ENCODE assay signal across 24 cellular contexts in genomic region chr2:190217616-190218015, GRCh38.
"Had no signal": no experiment of that assay in that cellular context is flagged by ENCODE, and none has a peak within 500 bp of the region (broad histone marks: within the 10 kb centered on the region; RNA-seq: fewer than 3 reads in every experiment).

No MANE protein-coding gene starts in this region.

- H3K9me3 Mint-ChIP-seq: natural killer cell; stimulated activated effector memory CD8-positive, alpha-beta T cell treated with anti-CD3 and anti-CD28 coated beads, Interleukin-12 subunit alpha, Interleukin-12 subunit beta, amount 100 ng/mL, for 72 hours; stimulated activated naive B cell treated with anti-CD40 and anti-IgM and Interleukin-4, amounts not matched to agents 10 μg/mL and 1 μg/mL and 100 μg/mL, for 72 hours; stimulated activated naive CD8-positive, alpha-beta T cell treated with anti-CD3 and anti-CD28 coated beads, Interleukin-15, Interleukin-2, amounts not matched to agents 100 ng/mL and 50 ng/mL, for 24 hours had no signal

- H3K4me3 ChIP-seq: ovary, psoas muscle, right lobe of liver, sigmoid colon, stomach, thoracic aorta, thyroid gland, tibial nerve, upper lobe of left lung, vagina had no signal

- H3K27me3 ChIP-seq: ovary, right lobe of liver, sigmoid colon, stomach, thyroid gland, tibial nerve, upper lobe of left lung, vagina had no signal

- H3K9me3 ChIP-seq: ovary, psoas muscle, right lobe of liver, sigmoid colon, stomach, thoracic aorta, thyroid gland, tibial nerve, upper lobe of left lung, vagina had no signal

- H3K36me3 ChIP-seq: ovary, thoracic aorta, thyroid gland, vagina had no signal

- H3K9ac ChIP-seq: parathyroid adenoma had no signal

- ATAC-seq: naive thymus-derived CD4-positive, alpha-beta T cell; natural killer cell; psoas muscle; stimulated activated effector memory CD8-positive, alpha-beta T cell treated with anti-CD3 and anti-CD28 coated beads, Interleukin-12 subunit alpha, Interleukin-12 subunit beta, amount 100 ng/mL, for 72 hours; stimulated activated naive B cell treated with anti-CD40 and anti-IgM and Interleukin-4, amounts not matched to agents 10 μg/mL and 1 μg/mL and 100 μg/mL, for 72 hours had no signal

- H3K4me3 Mint-ChIP-seq: naive thymus-derived CD4-positive, alpha-beta T cell; natural killer cell; nephron; stimulated activated effector memory CD8-positive, alpha-beta T cell treated with anti-CD3 and anti-CD28 coated beads, Interleukin-12 subunit alpha, Interleukin-12 subunit beta, amount 100 ng/mL, for 72 hours; stimulated activated naive B cell treated with anti-CD40 and anti-IgM and Interleukin-4, amounts not matched to agents 10 μg/mL and 1 μg/mL and 100 μg/mL, for 72 hours; stimulated activated naive CD8-positive, alpha-beta T cell treated with anti-CD3 and anti-CD28 coated beads, Interleukin-15, Interleukin-2, amounts not matched to agents 100 ng/mL and 50 ng/mL, for 24 hours had no signal

- H3K4me1 ChIP-seq: parathyroid adenoma, psoas muscle, right lobe of liver, upper lobe of left lung had no signal

- H3K27me3 Mint-ChIP-seq: naive thymus-derived CD4-positive, alpha-beta T cell; progenitor cell of endocrine pancreas; stimulated activated naive B cell treated with anti-CD40 and anti-IgM and Interleukin-4, amounts not matched to agents 10 μg/mL and 1 μg/mL and 100 μg/mL, for 72 hours; stimulated activated naive CD8-positive, alpha-beta T cell treated with anti-CD3 and anti-CD28 coated beads, Interleukin-15, Interleukin-2, amounts not matched to agents 100 ng/mL and 50 ng/mL, for 24 hours had no signal

- H3K36me3 Mint-ChIP-seq: natural killer cell; stimulated activated effector memory CD8-positive, alpha-beta T cell treated with anti-CD3 and anti-CD28 coated beads, Interleukin-12 subunit alpha, Interleukin-12 subunit beta, amount 100 ng/mL, for 72 hours had no signal

- DNase-seq: natural killer cell; occipital lobe; sigmoid colon; stimulated activated CD4-positive, alpha-beta T cell treated with anti-CD3 and anti-CD28 coated beads, Interleukin-15, amount 100 ng/mL, for 24 hours; stimulated activated CD4-positive, alpha-beta T cell treated with anti-CD3 and anti-CD28 coated beads, Interleukin-2, amount 100 ng/mL, for 48 hours; stimulated activated CD4-positive, alpha-beta T cell treated with anti-CD3 and anti-CD28 coated beads, Interleukin-4, amount 100 ng/mL, for 24 hours; stimulated activated naive B cell treated with anti-CD40 and anti-IgM and Interleukin-4, amounts not matched to agents 10 μg/mL and 1 μg/mL and 100 μg/mL, for 72 hours; stimulated activated naive CD4-positive, alpha-beta T cell treated with Interleukin-2 at 50 U/mL for 16 hours; trophoblast cell had no signal

- H3K27ac ChIP-seq: ovary, parathyroid adenoma, psoas muscle, right lobe of liver, sigmoid colon, stomach, thyroid gland, upper lobe of left lung had no signal

- H3K79me2 ChIP-seq: parathyroid adenoma had no signal

- H2AFZ ChIP-seq: parathyroid adenoma had no signal

- H3K27ac Mint-ChIP-seq: natural killer cell; progenitor cell of endocrine pancreas; stimulated activated effector memory CD8-positive, alpha-beta T cell treated with anti-CD3 and anti-CD28 coated beads, Interleukin-12 subunit alpha, Interleukin-12 subunit beta, amount 100 ng/mL, for 72 hours; stimulated activated naive B cell treated with anti-CD40 and anti-IgM and Interleukin-4, amounts not matched to agents 10 μg/mL and 1 μg/mL and 100 μg/mL, for 72 hours; stimulated activated naive CD8-positive, alpha-beta T cell treated with anti-CD3 and anti-CD28 coated beads, Interleukin-15, Interleukin-2, amounts not matched to agents 100 ng/mL and 50 ng/mL, for 24 hours had no signal
